In the genomic region with DNA sequence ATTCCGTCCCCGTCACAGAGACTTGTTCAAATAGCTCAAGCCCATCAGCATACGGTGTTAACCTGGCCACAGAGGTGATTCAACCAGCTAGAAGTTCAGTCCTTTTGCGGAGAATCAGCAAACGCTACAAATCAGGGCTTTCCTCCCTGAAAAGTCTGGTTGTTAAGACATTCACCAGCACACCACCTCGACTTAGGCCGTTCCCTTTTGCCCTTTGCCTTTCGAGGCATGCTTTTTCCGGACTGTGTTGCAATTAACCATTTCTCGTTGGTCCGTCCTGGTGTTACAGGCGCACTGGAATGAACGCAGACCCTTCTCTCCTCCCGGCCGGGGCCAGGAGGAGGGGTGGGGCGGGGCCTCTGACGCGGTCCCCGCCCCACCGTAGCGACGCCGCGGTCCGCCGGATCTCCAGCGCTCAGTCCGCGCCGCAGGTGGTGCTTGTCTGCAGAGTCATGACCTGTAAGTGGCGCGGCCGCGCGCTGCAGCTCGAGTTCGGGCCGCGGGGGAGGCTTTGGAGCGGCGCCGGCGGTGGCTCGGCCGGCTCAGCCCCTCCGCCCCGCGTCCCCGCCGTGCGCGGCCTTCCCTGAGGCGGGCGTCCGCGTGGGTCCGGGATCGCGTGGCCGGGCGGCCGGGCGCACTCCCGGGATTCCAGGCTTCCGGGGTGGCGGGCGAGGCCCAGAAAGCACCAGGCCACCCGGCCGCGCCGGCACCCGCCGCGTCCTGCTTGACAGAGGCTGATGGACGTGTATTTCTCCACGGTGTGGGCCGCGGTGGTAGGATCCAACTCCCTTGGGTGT, we compare ENCODE assay signal across 8 cellular contexts.
DNase-seq lines count a peak whose midpoint lies in the region; ATAC-seq lines count a peak whose summit lies in the region.

A gene with protein sequence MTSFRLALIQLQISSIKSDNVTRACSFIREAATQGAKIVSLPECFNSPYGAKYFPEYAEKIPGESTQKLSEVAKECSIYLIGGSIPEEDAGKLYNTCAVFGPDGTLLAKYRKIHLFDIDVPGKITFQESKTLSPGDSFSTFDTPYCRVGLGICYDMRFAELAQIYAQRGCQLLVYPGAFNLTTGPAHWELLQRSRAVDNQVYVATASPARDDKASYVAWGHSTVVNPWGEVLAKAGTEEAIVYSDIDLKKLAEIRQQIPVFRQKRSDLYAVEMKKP (plus strand): TSS at position 418 of the 797 bp plus-strand sequence. CDS start 35 bp downstream, at position 453.

- DNase-seq in AML-193 (lab: John Stamatoyannopoulos, UW) (peak; percentile 96), NCI-H510A treated with DMSO at 0.1 percent for 48 hours (lab: John Stamatoyannopoulos, UW) (peak; percentile 56), kidney tubule cell (ENCODE audit: low spot score) (peak; percentile 90)
- peak; percentile 69 to 78 for DNase-seq in activated CD4-positive, alpha-beta T cell treated with anti-CD3 and anti-CD28 coated beads for 4 hours
- peak; percentile 57 to 76 (median 65) for DNase-seq in stimulated activated CD4-positive, alpha-beta T cell treated with anti-CD3 and anti-CD28 coated beads, Interleukin-1b, Interleukin-23, amount 100 ng/mL, for 24 hours (ENCODE audit: low read depth in 4 of 4, low spot score in 1 of 4)

- peak within 1 kb of the TSS; percentile 44 for H3K27ac ChIP-seq in cingulate gyrus (ENCODE audit: low read depth, low read length)

- ATAC-seq in GM19035 (IDR thresholded peaks at IDR 0.05; ENCODE audit: unreplicated experiment) (peak; percentile 96), HG03342 (IDR thresholded peaks at IDR 0.05; ENCODE audit: unreplicated experiment) (peak; percentile 95)

Comparison
In these comparisons a context has a peak if more than half of its experiments do, and no peak if none do; other contexts are left out.
1. Peak in every context shown above with its lines: DNase-seq, ATAC-seq and H3K27ac ChIP-seq.